Comparison of ENCODE assay signal across 16 cellular contexts in the genomic region with DNA sequence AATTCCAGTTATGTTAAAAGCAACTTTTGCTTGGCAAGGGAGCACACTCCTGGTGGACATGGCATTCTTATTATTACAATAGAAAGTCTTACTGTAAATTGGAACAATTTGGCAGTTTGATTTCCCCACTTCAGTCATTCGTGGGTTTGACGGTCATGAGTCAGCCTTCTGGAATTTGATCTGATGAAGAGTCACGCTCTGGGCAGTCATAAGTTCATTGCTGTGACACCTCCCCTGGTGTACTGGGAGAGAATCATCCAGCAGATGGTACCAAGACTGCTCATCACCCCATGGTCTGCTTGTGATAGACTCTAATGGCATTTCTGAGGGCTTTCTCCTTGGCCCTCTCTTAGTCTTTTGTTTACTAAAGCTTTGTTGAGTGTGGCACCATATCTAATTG. TPM values are rescaled to one million over a fixed set of nuclear protein-coding genes. Genes with fewer than 3 reads are reported as not detected.
A peak's percentile ranks its signal among the peaks of the same experiment; 100 is the strongest.
DNase-seq lines count a peak whose midpoint lies in the region; ATAC-seq, FAIRE-seq and TF ChIP-seq lines count a peak whose summit lies in the region.
"Had no signal": no experiment of that assay in that cellular context is flagged by ENCODE, and none has a peak within 500 bp of the region (broad histone marks: within the 10 kb centered on the region; RNA-seq: fewer than 3 reads in every experiment).

No MANE protein-coding gene starts in this region.

- H3K9ac ChIP-seq in GM23248: no peak overlapping the region

- no peaks in the 10 kb centered on the region for H3K79me2 ChIP-seq in GM23248 (ENCODE audit: insufficient read depth)

- 0 out of 2 replicates have a peak, but pooled peaks cover 7% of the 10 kb centered on the region for H3K4me1 ChIP-seq in GM23248 (ENCODE audit: insufficient read depth)
- H3K4me1 ChIP-seq: body of pancreas, left ventricle myocardium inferior, pancreas, tibial nerve had no signal

- H3K4me3 ChIP-seq in GM23248: no peak overlapping the region
- no peak overlapping the region for H3K4me3 ChIP-seq in fibroblast of pulmonary artery (replicated peaks; ENCODE audit: low read depth, low read length)
- H3K4me3 ChIP-seq: body of pancreas, left ventricle myocardium inferior, pancreas, tibial nerve had no signal

- H2AFZ ChIP-seq in GM23248: no peak overlapping the region

- in situ Hi-C loops in GM23248 (cut with MboI): no loop called here

- no peak overlapping the region for H3K27ac ChIP-seq in GM23248
- H3K27ac ChIP-seq: body of pancreas, left ventricle myocardium inferior, pancreas, tibial nerve had no signal

- H3F3A ChIP-seq in GM23248 (ENCODE audit: insufficient read depth): no peaks in the 10 kb centered on the region

- no peak for TF ChIP-seq CTCF in fibroblast of pulmonary artery (IDR thresholded peaks at IDR 0.05; ENCODE audit: low read length, missing control alignments)

- FAIRE-seq in RCC 7860 (lab: Jason Lieb, UNC): peak; percentile 89
- FAIRE-seq: GM12891, pancreas had no signal

- no peaks in the 10 kb centered on the region for H4K20me1 ChIP-seq in GM23248 (ENCODE audit: insufficient read depth)

- ATAC-seq in HG02970 (IDR thresholded peaks at IDR 0.05; ENCODE audit: low FRiP score, unreplicated experiment): no peak
- ATAC-seq: body of pancreas, pancreas had no signal

- H3K36me3 ChIP-seq in GM23248 (ENCODE audit: low read depth): no peaks in the 10 kb centered on the region
- H3K36me3 ChIP-seq: left ventricle myocardium inferior, pancreas, tibial nerve had no signal

- no peaks in the 10 kb centered on the region for H3K27me3 ChIP-seq in GM23248 (replicated peaks; ENCODE audit: insufficient read depth)
- H3K27me3 ChIP-seq: body of pancreas, pancreas, tibial nerve had no signal

- DNase-seq in A172 (ENCODE audit: low spot score) (peak; percentile 98), GM23248 (peak; percentile 75), RCC 7860 (ENCODE audit: low spot score) (peak; percentile 87), fibroblast of pulmonary artery (ENCODE audit: low read depth) (peak; percentile 21), NCI-H2196 treated with DMSO at 0.1 percent for 48 hours (lab: John Stamatoyannopoulos, UW; ENCODE audit: unreplicated experiment) (no peak), NCI-H146 (lab: John Stamatoyannopoulos, UW) (no peak), NCI-H2196 (lab: John Stamatoyannopoulos, UW; ENCODE audit: unreplicated experiment) (no peak)
- DNase-seq: body of pancreas; CD4-positive, CD25-positive, alpha-beta regulatory T cell; left ventricle myocardium inferior; pancreas had no signal

- H3K9me3 ChIP-seq in GM23248 (ENCODE audit: low read depth): no peaks in the 10 kb centered on the region
- H3K9me3 ChIP-seq: body of pancreas, left ventricle myocardium inferior, pancreas, tibial nerve had no signal

- no peaks in the 10 kb centered on the region for H3K9me2 ChIP-seq in GM23248 (ENCODE audit: insufficient read depth)

- H3K4me2 ChIP-seq in GM23248 (ENCODE audit: unreplicated experiment): no peak overlapping the region

- WGBS in GM23248 (ENCODE audit: low coverage in 1 of 2, low lambda C conversion rate in 2 of 2, missing lambda C conversion rate in 2 of 2), 2 experiments: 3 to 5% methylated on average over 3 of the region's 3 CpGs

RNA-seq across cellular contexts. Expression of a gene that starts 53.8 kb away (rescaled TPM):
- not detected in 2 replicates for total RNA-seq in A172 (2014; rRNA removed; shearing (Covaris generic))
- total RNA-seq in GM23248 (2014; rRNA removed; shearing (Covaris generic)): not detected in 2 replicates
- polyA plus RNA-seq in GM23248 (2016; fragmentation: Nextera tagmentation; extraction: Ambion mirVana): not detected in 2 replicates
- total RNA-seq: activated CD8-positive, alpha-beta memory T cell treated with anti-CD3 and anti-CD28 coated beads for 36 hours; body of pancreas; CD4-positive, CD25-positive, alpha-beta regulatory T cell; left ventricle myocardium inferior; tibial nerve had no signal
- polyA plus RNA-seq: CD4-positive, CD25-positive, alpha-beta regulatory T cell; esophagus had no signal

Comparison
In these comparisons a context has a peak if more than half of its experiments do, and no peak if none do; other contexts are left out.
1. DNase-seq: peak in A172 (single experiment), GM23248 (single experiment), RCC 7860 (single experiment) and fibroblast of pulmonary artery (single experiment); none in NCI-H2196 treated with DMSO at 0.1 percent for 48 hours (single experiment), NCI-H146 (single experiment) and NCI-H2196 (single experiment).